Comparison of ENCODE assay signal across 1 cellular context in genomic region chr3:179451335-179452165, GRCh38.
TF ChIP-seq lines count a peak whose summit lies in the region.

GNB4 (minus strand) TSS chr3:179451470; CDS start chr3:179426200, 25,270 bp downstream.

TF ChIP-seq in IMR-90, 13 proteins besides CTCF, POLR2A, EP300 and RAD21 (continued from another document):
- TF ChIP-seq USF2 (IDR thresholded peaks at IDR 0.05; ENCODE audit: low read depth, low read length), result no peak
- TF ChIP-seq NFE2L2 (IDR thresholded peaks at IDR 0.05; ENCODE audit: low read depth, low read length), result no peak
- peak; percentile 94 for TF ChIP-seq CEBPB (IDR thresholded peaks at IDR 0.05; ENCODE audit: low read depth, low read length)
- no peak for TF ChIP-seq MAFK (IDR thresholded peaks at IDR 0.05; ENCODE audit: low read depth, low read length)
- TF ChIP-seq SMC3 (IDR thresholded peaks at IDR 0.05; ENCODE audit: low read depth, low read length), result no peak
- TF ChIP-seq MXI1 (IDR thresholded peaks at IDR 0.05; ENCODE audit: borderline replicate concordance, low read depth, low read length), result peak; percentile 66
- TF ChIP-seq FOS (IDR thresholded peaks at IDR 0.05; ENCODE audit: low read depth, low read length), result no peak
- no peak for TF ChIP-seq RCOR1 (IDR thresholded peaks at IDR 0.05; ENCODE audit: insufficient replicate concordance, low read length)
- peak; percentile 47; the same call in 1 of the 2 replicates for TF ChIP-seq BHLHE40 (IDR thresholded peaks at IDR 0.05; ENCODE audit: low read depth, low read length)
- TF ChIP-seq MAZ (IDR thresholded peaks at IDR 0.05; ENCODE audit: borderline replicate concordance, low read depth, low read length), result peak; percentile 65; the same call in 1 of the 2 replicates
- TF ChIP-seq RFX5 (IDR thresholded peaks at IDR 0.05; ENCODE audit: low read depth, low read length), result no peak
